ENCODE assay signal across 1 cellular context in genomic region chr6:63442870-63443269, GRCh38.
TF ChIP-seq lines count a peak whose summit lies in the region.

No MANE protein-coding gene starts in this region.

TF ChIP-seq in H1, 55 proteins besides CTCF, POLR2A, EP300 and RAD21:
- TF ChIP-seq TAF1 (IDR thresholded peaks at IDR 0.05; ENCODE audit: low read depth, low read length) (no peak), RXRA (IDR thresholded peaks at IDR 0.05; ENCODE audit: insufficient read depth, low read depth, low read length) (no peak), GABPA (IDR thresholded peaks at IDR 0.05; ENCODE audit: borderline replicate concordance, insufficient read depth, low read length) (no peak), TBP (IDR thresholded peaks at IDR 0.05; ENCODE audit: low read depth, low read length) (no peak), SIRT6 (IDR thresholded peaks at IDR 0.05; ENCODE audit: low read length) (no peak), TEAD4 (IDR thresholded peaks at IDR 0.05; ENCODE audit: low read depth, low read length) (no peak), CHD7 (IDR thresholded peaks at IDR 0.05; ENCODE audit: insufficient replicate concordance, low read length) (no peak), HDAC6 (IDR thresholded peaks at IDR 0.05; ENCODE audit: low read depth, low read length) (no peak), RFX5 (IDR thresholded peaks at IDR 0.05; ENCODE audit: borderline replicate concordance, low read depth, low read length) (no peak), RNF2 (IDR thresholded peaks at IDR 0.05; ENCODE audit: borderline replicate concordance, low read depth, low read length, missing control alignments, poor library complexity, severe bottlenecking) (no peak), CHD2 (IDR thresholded peaks at IDR 0.05; ENCODE audit: low read length) (no peak), TAF7 (optimal IDR thresholded peaks at IDR 0.05; ENCODE audit: borderline replicate concordance, low read depth, low read length) (no peak), KDM5A (IDR thresholded peaks at IDR 0.05; ENCODE audit: low read length) (no peak)
TF ChIP-seq in H1: peak in this region for 0.
